8 cellular contexts compared by ENCODE assay signal in genomic region chr3:129313415-129313982, GRCh38. TPM values are rescaled to one million over a fixed set of nuclear protein-coding genes. Genes with fewer than 3 reads are reported as not detected.
DNase-seq lines count a peak whose midpoint lies in the region; ATAC-seq and TF ChIP-seq lines count a peak whose summit lies in the region.

No MANE protein-coding gene starts in this region.

- ATAC-seq in WTC11 (no peak), HG02852 (IDR thresholded peaks at IDR 0.05; ENCODE audit: unreplicated experiment) (no peak), GM18873 (IDR thresholded peaks at IDR 0.05; ENCODE audit: low FRiP score, unreplicated experiment) (no peak)

- H4K20me1 ChIP-seq in hepatocyte (ENCODE audit: insufficient read depth, poor library complexity, severe bottlenecking), result peaks cover 19% of the 10 kb centered on the region

- no peak overlapping the region for H3K4me3 ChIP-seq in hepatocyte

- H3K9me3 ChIP-seq in hepatocyte (ENCODE audit: low read depth), result no peaks in the 10 kb centered on the region

- peaks cover 14% of the 10 kb centered on the region for H3K36me3 Mint-ChIP-seq in activated CD4-positive, alpha-beta T cell treated with anti-CD3 and anti-CD28 coated beads, Interleukin-2, amount 10 ng/mL, durations not matched to agents 7 days and 5 days (ENCODE audit: low read depth)
- no peaks in the 10 kb centered on the region for H3K36me3 Mint-ChIP-seq in WTC11

- no peaks in the 10 kb centered on the region for H3K36me3 ChIP-seq in hepatocyte (replicated peaks; ENCODE audit: insufficient read depth, low read depth)

- peak overlapping the region; percentile 90 for H3K4me2 ChIP-seq in hepatocyte

- TF ChIP-seq CTCF in WTC11 (IDR thresholded peaks at IDR 0.05), result no peak
- TF ChIP-seq CTCF in hepatocyte (IDR thresholded peaks at IDR 0.05; ENCODE audit: poor library complexity), result no peak

- DNase-seq in activated CD4-positive, alpha-beta T cell treated with anti-CD3 and anti-CD28 coated beads, Interleukin-2, amount 10 ng/mL, durations not matched to agents 7 days and 5 days, result peak; percentile 29
- no peak for DNase-seq in activated CD4-positive, alpha-beta T cell treated with anti-CD3 and anti-CD28 coated beads, Interleukin-2, amount 50 U/mL, for 1 hour
- DNase-seq in WTC11 (ENCODE audit: low spot score), result no peak
- no peak for DNase-seq in hepatocyte (ENCODE audit: low spot score)
- DNase-seq in hippocampal formation (lab: John Stamatoyannopoulos, UW), result no peak

- H3K4me1 Mint-ChIP-seq in activated CD4-positive, alpha-beta T cell treated with anti-CD3 and anti-CD28 coated beads, Interleukin-2, amount 10 ng/mL, durations not matched to agents 7 days and 5 days, result peaks cover 43% of the 10 kb centered on the region
- peaks cover 9% of the 10 kb centered on the region for H3K4me1 Mint-ChIP-seq in WTC11

- peaks cover 18% of the 10 kb centered on the region for H3K4me1 ChIP-seq in hepatocyte (ENCODE audit: insufficient read depth)

- peak overlapping the region; percentile 77 for H3K27ac Mint-ChIP-seq in activated CD4-positive, alpha-beta T cell treated with anti-CD3 and anti-CD28 coated beads, Interleukin-2, amount 10 ng/mL, durations not matched to agents 7 days and 5 days
- H3K27ac Mint-ChIP-seq in WTC11, result peak overlapping the region; percentile 96

- no peaks in the 10 kb centered on the region for H3K27me3 Mint-ChIP-seq in activated CD4-positive, alpha-beta T cell treated with anti-CD3 and anti-CD28 coated beads, Interleukin-2, amount 10 ng/mL, durations not matched to agents 7 days and 5 days
- H3K27me3 Mint-ChIP-seq in WTC11 (ENCODE audit: low read depth), result no peaks in the 10 kb centered on the region; the same call in 1 of the 2 replicates

- H3K27me3 ChIP-seq in hepatocyte, result no peaks in the 10 kb centered on the region

- CTCF ChIA-PET in activated CD4-positive, alpha-beta T cell treated with anti-CD3 and anti-CD28 coated beads, Interleukin-2, amount 10 ng/mL, durations not matched to agents 7 days and 5 days (lab: Charles Lee), result interaction anchor here (0.5 to 2.4 kb wide), 5 partner anchors 13 to 364 kb away, joined by 3 to 15 read pairs (median 3); no protein-coding TSS in a partner anchor
- CTCF ChIA-PET in WTC11 (lab: Charles Lee), result interaction anchor here (1.1 to 1.7 kb wide), 2 partner anchors 34 to 70 kb away, joined by 3 to 8 read pairs; no protein-coding TSS in a partner anchor

- H3K27ac ChIP-seq in hepatocyte, result peak overlapping the region; percentile 71
- peak overlapping the region; percentile 86 for H3K27ac ChIP-seq in temporal lobe (ENCODE audit: low read depth, low read length)

- no peak overlapping the region for H2AFZ ChIP-seq in hepatocyte

- peaks cover 21% of the 10 kb centered on the region for H3K79me2 ChIP-seq in hepatocyte

- 79% methylated on average over 1 of the region's 1 CpG for WGBS in hepatocyte (ENCODE audit: low lambda C conversion rate, missing lambda C conversion rate)

- no peaks in the 10 kb centered on the region for H3K9me2 ChIP-seq in hepatocyte (replicated peaks; ENCODE audit: insufficient read depth)

- H3K4me3 Mint-ChIP-seq in activated CD4-positive, alpha-beta T cell treated with anti-CD3 and anti-CD28 coated beads, Interleukin-2, amount 10 ng/mL, durations not matched to agents 7 days and 5 days, result peak overlapping the region; percentile 83
- H3K4me3 Mint-ChIP-seq in WTC11, result peak overlapping the region; percentile 88

- POLR2A ChIA-PET in activated CD4-positive, alpha-beta T cell treated with anti-CD3 and anti-CD28 coated beads, Interleukin-2, amount 10 ng/mL, durations not matched to agents 7 days and 5 days (lab: Charles Lee), result interaction anchor here (0.5 kb wide), 1 partner anchor 408 kb away, joined by 5 read pairs; no protein-coding TSS in a partner anchor
- POLR2A ChIA-PET in WTC11 (lab: Charles Lee), result interaction anchor here (1.2 to 3.9 kb wide), 4 partner anchors 8 to 148 kb away, joined by 3 to 44 read pairs (median 4); partner anchors contain the start of gene HMCES

- no peaks in the 10 kb centered on the region for H3K9me3 Mint-ChIP-seq in activated CD4-positive, alpha-beta T cell treated with anti-CD3 and anti-CD28 coated beads, Interleukin-2, amount 10 ng/mL, durations not matched to agents 7 days and 5 days
- H3K9me3 Mint-ChIP-seq in WTC11, result no peaks in the 10 kb centered on the region

TF ChIP-seq in WTC11, 78 proteins besides CTCF, POLR2A, EP300 and RAD21:
- TF ChIP-seq FOXJ3 (CRISPR knock-in tag; IDR thresholded peaks at IDR 0.05; ENCODE audit: borderline replicate concordance) (no peak), FOXP1 (CRISPR knock-in tag; IDR thresholded peaks at IDR 0.05; ENCODE audit: borderline replicate concordance) (0 out of 2 replicates have a peak, but pooled peaks have one; percentile 16), NFATC4 (CRISPR knock-in tag; IDR thresholded peaks at IDR 0.05) (0 out of 2 replicates have a peak, but pooled peaks have one; percentile 5)
- TF ChIP-seq, protein P1, sequence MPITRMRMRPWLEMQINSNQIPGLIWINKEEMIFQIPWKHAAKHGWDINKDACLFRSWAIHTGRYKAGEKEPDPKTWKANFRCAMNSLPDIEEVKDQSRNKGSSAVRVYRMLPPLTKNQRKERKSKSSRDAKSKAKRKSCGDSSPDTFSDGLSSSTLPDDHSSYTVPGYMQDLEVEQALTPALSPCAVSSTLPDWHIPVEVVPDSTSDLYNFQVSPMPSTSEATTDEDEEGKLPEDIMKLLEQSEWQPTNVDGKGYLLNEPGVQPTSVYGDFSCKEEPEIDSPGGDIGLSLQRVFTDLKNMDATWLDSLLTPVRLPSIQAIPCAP (CRISPR knock-in tag; IDR thresholded peaks at IDR 0.05), result no peak
- TF ChIP-seq, protein P2, sequence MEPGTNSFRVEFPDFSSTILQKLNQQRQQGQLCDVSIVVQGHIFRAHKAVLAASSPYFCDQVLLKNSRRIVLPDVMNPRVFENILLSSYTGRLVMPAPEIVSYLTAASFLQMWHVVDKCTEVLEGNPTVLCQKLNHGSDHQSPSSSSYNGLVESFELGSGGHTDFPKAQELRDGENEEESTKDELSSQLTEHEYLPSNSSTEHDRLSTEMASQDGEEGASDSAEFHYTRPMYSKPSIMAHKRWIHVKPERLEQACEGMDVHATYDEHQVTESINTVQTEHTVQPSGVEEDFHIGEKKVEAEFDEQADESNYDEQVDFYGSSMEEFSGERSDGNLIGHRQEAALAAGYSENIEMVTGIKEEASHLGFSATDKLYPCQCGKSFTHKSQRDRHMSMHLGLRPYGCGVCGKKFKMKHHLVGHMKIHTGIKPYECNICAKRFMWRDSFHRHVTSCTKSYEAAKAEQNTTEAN (CRISPR knock-in tag; IDR thresholded peaks at IDR 0.05), result no peak
TF ChIP-seq in WTC11: peak in this region for 2.

RNA-seq across cellular contexts. Expression of gene HMCES, which starts 34.8 kb away (rescaled TPM):
- 10 to 100 TPM; 45.5 to 51.2 TPM for total RNA-seq in activated CD4-positive, alpha-beta T cell treated with anti-CD3 and anti-CD28 coated beads, Interleukin-2, amount 10 ng/mL, durations not matched to agents 7 days and 5 days
- total RNA-seq in WTC11 (2021) (44.0 to 49.5 TPM (median 47.7 TPM) in 3 replicates), hepatocyte (16.8 and 20.1 TPM in 2 replicates), temporal lobe (21.4 TPM)
- polyA plus RNA-seq in hepatocyte, result 30.0 and 34.3 TPM in 2 replicates
